9 cellular contexts compared by ENCODE assay signal in the genomic region with DNA sequence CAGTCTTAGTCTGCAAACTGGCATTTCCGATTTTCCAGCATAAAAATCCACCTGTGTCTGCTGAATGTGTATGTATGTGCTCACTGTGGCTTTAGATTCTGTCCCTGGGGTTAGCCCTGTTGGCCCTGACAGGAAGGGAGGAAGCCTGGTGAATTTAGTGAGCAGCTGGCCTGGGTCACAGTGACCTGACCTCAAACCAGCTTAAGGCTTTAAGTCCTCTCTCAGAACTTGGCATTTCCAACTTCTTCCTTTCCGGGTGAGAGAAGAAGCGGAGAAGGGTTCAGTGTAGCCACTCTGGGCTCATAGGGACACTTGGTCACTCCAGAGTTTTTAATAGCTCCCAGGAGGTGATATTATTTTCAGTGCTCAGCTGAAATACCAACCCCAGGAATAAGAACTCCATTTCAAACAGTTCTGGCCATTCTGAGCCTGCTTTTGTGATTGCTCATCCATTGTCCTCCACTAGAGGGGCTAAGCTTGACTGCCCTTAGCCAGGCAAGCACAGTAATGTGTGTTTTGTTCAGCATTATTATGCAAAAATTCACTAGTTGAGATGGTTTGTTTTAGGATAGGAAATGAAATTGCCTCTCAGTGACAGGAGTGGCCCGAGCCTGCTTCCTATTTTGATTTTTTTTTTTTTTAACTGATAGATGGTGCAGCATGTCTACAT. TPM values are rescaled to one million over a fixed set of nuclear protein-coding genes. Genes with fewer than 3 reads are reported as not detected.
A peak's percentile ranks its signal among the peaks of the same experiment; 100 is the strongest.
DNase-seq lines count a peak whose midpoint lies in the region; ATAC-seq, FAIRE-seq and TF ChIP-seq lines count a peak whose summit lies in the region.
"Had no signal": no experiment of that assay in that cellular context is flagged by ENCODE, and none has a peak within 500 bp of the region (broad histone marks: within the 10 kb centered on the region; RNA-seq: fewer than 3 reads in every experiment).

No MANE protein-coding gene starts in this region.

- ATAC-seq in HepG2: peak; percentile 35; the same call in 2 of the 3 replicates
- no peak for ATAC-seq in HG03565 (IDR thresholded peaks at IDR 0.05; ENCODE audit: unreplicated experiment)
- no peak for ATAC-seq in upper lobe of left lung (ENCODE audit: low FRiP score in 2 of 2)

- H3K9me3 ChIP-seq in HepG2 (ENCODE audit: low read length) (no peaks in the 10 kb centered on the region), upper lobe of left lung (no peaks in the 10 kb centered on the region)

- H3K27ac ChIP-seq in HepG2 (ENCODE audit: extremely low read length, insufficient read depth, low read length) (no peak overlapping the region), upper lobe of left lung (peak overlapping the region in 2 of 4 donors; percentile 28 to 58)

- intact Hi-C loops in HepG2 (cut with micrococcal nuclease; ENCODE audit: unreplicated experiment): no loop called here

- peaks cover 14 to 28% of the 10 kb centered on the region in 2 experiments for H3K36me3 ChIP-seq in HepG2 (replicated peaks in 1 of 2; ENCODE audit: control insufficient read depth in 1 of 2, insufficient read depth in 2 of 2, low read length in 2 of 2)
- H3K36me3 ChIP-seq in upper lobe of left lung: peaks cover 9 to 25% (median 18%) of the 10 kb centered on the region in 4 donors

- H2AFZ ChIP-seq in HepG2 (ENCODE audit: low read length): no peak overlapping the region

- TF ChIP-seq CTCF in D721Med (IDR thresholded peaks at IDR 0.05; ENCODE audit: insufficient read depth, missing control alignments) (peak; percentile 30), HepG2 (CRISPR knock-in tag; IDR thresholded peaks at IDR 0.05) (peak; percentile 17; the same call in 1 of the 2 replicates), upper lobe of left lung (IDR thresholded peaks at IDR 0.05) (peak in 1 of 6 experiments; percentile 20)

- BruUV-seq in HepG2 (replicated peaks; lab: Mats Ljungman, UMichigan): no TSS peak

- no peak overlapping the region for H3K4me2 ChIP-seq in HepG2 (ENCODE audit: low read depth, low read length)

- TF ChIP-seq POLR2A in HepG2 (IDR thresholded peaks at IDR 0.05; ENCODE audit: insufficient read depth in 1 of 2, low read depth in 2 of 2, low read length in 2 of 2) (no peak), upper lobe of left lung (IDR thresholded peaks at IDR 0.05) (no peak)

- POLR2A ChIA-PET in HepG2 (lab: Yijun Ruan, JAX): no interaction called here

- no peaks in the 10 kb centered on the region for H3K79me2 ChIP-seq in HepG2 (ENCODE audit: insufficient read depth, low read length)

- in situ Hi-C loops in KBM-7 (cut with MboI; ENCODE audit: low pct_unique_long_range_greater_than_20kb, low sequenced_read_pairs): loop anchor here (25.0 kb wide), 1 partner anchor 311 kb away; no protein-coding TSS in a partner anchor
- in situ Hi-C loops in HepG2 (cut with HindIII; ENCODE audit: extremely low pct_ligation_motif_present, low pct_unique_long_range_greater_than_20kb): loop anchor here (5.0 kb wide), 1 partner anchor 306 kb away; no protein-coding TSS in a partner anchor

- DNase-seq in D721Med (ENCODE audit: insufficient read length, low spot score) (no peak), KBM-7 (peak; percentile 29), astrocyte of the hippocampus (ENCODE audit: low read depth, low spot score) (peak; percentile 77), HepG2 (ENCODE audit: low spot score) (peak; percentile 37), upper lobe of left lung (no peak)
- DNase-seq in activated effector memory CD4-positive, alpha-beta T cell treated with anti-CD3 and anti-CD28 coated beads, Interleukin-2, amount 50 U/mL, for 16 hours: no peak
- no peak for DNase-seq in activated CD4-positive, alpha-beta T cell treated with anti-CD3 and anti-CD28 coated beads, Interleukin-2, amount 50 U/mL, for 1 hour

- TF ChIP-seq EP300 in HepG2 (IDR thresholded peaks at IDR 0.05; ENCODE audit: low read depth in 2 of 2, low read length in 2 of 2) (no peak), HepG2 (CRISPR knock-in tag; IDR thresholded peaks at IDR 0.05; ENCODE audit: borderline replicate concordance) (no peak), upper lobe of left lung (IDR thresholded peaks at IDR 0.05) (no peak)

- H3K4me3 ChIP-seq in HepG2 (replicated peaks in 1 of 3; ENCODE audit: insufficient read depth in 1 of 3, low read depth in 2 of 3, low read length in 3 of 3) (no peak overlapping the region), upper lobe of left lung (no peak overlapping the region)
- H3K4me3 ChIP-seq: skin epidermis had no signal

- H4K20me1 ChIP-seq in HepG2 (ENCODE audit: insufficient read depth, low read length): no peaks in the 10 kb centered on the region

- TF ChIP-seq RAD21 in HepG2 (CRISPR knock-in tag; IDR thresholded peaks at IDR 0.05): no peak

- H3K9ac ChIP-seq in HepG2 (ENCODE audit: insufficient read depth, low read depth, low read length): no peak overlapping the region

- no peaks in the 10 kb centered on the region; a peak in 1 of 5 replicates for H3K27me3 ChIP-seq in HepG2 (ENCODE audit: control insufficient read depth in 1 of 2, insufficient read depth in 2 of 2, low read length in 2 of 2)
- no peaks in the 10 kb centered on the region for H3K27me3 ChIP-seq in upper lobe of left lung

- CTCF ChIA-PET in HepG2 (lab: Yijun Ruan, JAX; ENCODE audit: low intra/inter-chr PET ratio, low total read pairs): no interaction called here

- 92% methylated on average over 4 of the region's 4 CpGs for WGBS in HepG2 (ENCODE audit: low lambda C conversion rate)
- WGBS in upper lobe of left lung, 2 donors: 46 to 47% methylated on average over 4 of the region's 4 CpGs

- H3K4me1 ChIP-seq in HepG2 (ENCODE audit: insufficient read depth, low read length): peaks cover 22% of the 10 kb centered on the region
- H3K4me1 ChIP-seq in upper lobe of left lung: peaks cover 26 to 50% (median 40%) of the 10 kb centered on the region in 4 donors

- no peak for FAIRE-seq in D721Med (lab: Jason Lieb, UNC)
- peak; percentile 68 for FAIRE-seq in HepG2 (lab: Jason Lieb, UNC)

TF ChIP-seq in HepG2, 621 proteins besides CTCF, POLR2A, EP300 and RAD21 (continues in another document):
- TF ChIP-seq GATAD1 (CRISPR knock-in tag; IDR thresholded peaks at IDR 0.05) (no peak), ZNF10 (CRISPR knock-in tag; IDR thresholded peaks at IDR 0.05; ENCODE audit: borderline replicate concordance, low read depth) (no peak)

RNA-seq across cellular contexts. Expression of a gene that starts 2.5 kb away (rescaled TPM):
- total RNA-seq in HepG2 (2016; rRNA removed; fragmentation: Illumina TruSeq; extraction: Trizol) (2.1 and 5.1 TPM in 2 replicates), upper lobe of left lung (10 to 100 TPM; 11.5 to 59.9 (median 36.6) TPM)
- total RNA-seq in HepG2 (2016; cell fraction: cytosol; rRNA removed; fragmentation: Illumina TruSeq; extraction: Trizol; ENCODE audit: low read depth): 0.71 and 0.81 TPM in 2 replicates
- 1.9 and 5.7 TPM in 2 replicates for total RNA-seq in HepG2 (2016; cell fraction: insoluble cytoplasmic fraction; rRNA removed; fragmentation: Illumina TruSeq; extraction: Trizol)
- 1.1 TPM in 2 replicates for total RNA-seq in HepG2 (2016; cell fraction: membrane; rRNA removed; fragmentation: Illumina TruSeq; extraction: Trizol)
- 4.8 and 6.4 TPM in 2 replicates for total RNA-seq in HepG2 (2016; cell fraction: nucleus; rRNA removed; fragmentation: Illumina TruSeq; extraction: Trizol)
- 1.4 and 2.0 TPM in 2 replicates for polyA plus RNA-seq in HepG2 (2011; rRNA removed)
- polyA plus RNA-seq in HepG2 (2011; cell fraction: cytosol; rRNA removed): 1.3 and 1.9 TPM in 2 replicates
- 0.76 and 0.92 TPM in 2 replicates for polyA plus RNA-seq in HepG2 (2011; cell fraction: nucleus; rRNA removed)
- 0.63 and 1.3 TPM in 2 replicates for polyA plus RNA-seq in HepG2 (2012)
- 0.66 and 0.72 TPM in 2 replicates for polyA plus RNA-seq in HepG2 (2016; cell fraction: cytosol; fragmentation: Illumina TruSeq; extraction: Trizol; ENCODE audit: low read depth)
- 2.1 and 2.5 TPM in 2 replicates for polyA plus RNA-seq in HepG2 (2016; cell fraction: insoluble cytoplasmic fraction; fragmentation: Illumina TruSeq; extraction: Trizol; ENCODE audit: low read depth)
- polyA plus RNA-seq in HepG2 (2016; cell fraction: membrane; fragmentation: Illumina TruSeq; extraction: Trizol; ENCODE audit: low read depth): 0.92 and 1.4 TPM in 2 replicates
- polyA plus RNA-seq in HepG2 (2016; cell fraction: nucleus; fragmentation: Illumina TruSeq; extraction: Trizol; ENCODE audit: insufficient read depth, low read depth): 8.2 and 9.1 TPM in 2 replicates
- 0.37 and 3.1 TPM in 2 replicates for polyA minus RNA-seq in HepG2 (2011; rRNA and poly(A)+ RNA removed; ENCODE audit: low replicate concordance)
- polyA minus RNA-seq in HepG2 (2011; cell fraction: cytosol; rRNA and poly(A)+ RNA removed): 0.40 and 0.88 TPM in 2 replicates
- 0.77 and 1.1 TPM in 2 replicates for polyA minus RNA-seq in HepG2 (2011; cell fraction: nucleus; rRNA and poly(A)+ RNA removed)

RNA-seq across cellular contexts. Expression of a gene that starts 47.6 kb away (rescaled TPM):
- total RNA-seq in HepG2 (2016; rRNA removed; fragmentation: Illumina TruSeq; extraction: Trizol): 20.8 and 28.9 TPM in 2 replicates
- 2.6 and 3.3 TPM in 2 replicates for total RNA-seq in HepG2 (2016; cell fraction: cytosol; rRNA removed; fragmentation: Illumina TruSeq; extraction: Trizol; ENCODE audit: low read depth)
- 21.2 and 27.9 TPM in 2 replicates for total RNA-seq in HepG2 (2016; cell fraction: insoluble cytoplasmic fraction; rRNA removed; fragmentation: Illumina TruSeq; extraction: Trizol)
- total RNA-seq in HepG2 (2016; cell fraction: membrane; rRNA removed; fragmentation: Illumina TruSeq; extraction: Trizol): 9.1 and 10.1 TPM in 2 replicates
- 17.6 and 20.7 TPM in 2 replicates for total RNA-seq in HepG2 (2016; cell fraction: nucleus; rRNA removed; fragmentation: Illumina TruSeq; extraction: Trizol)
- 31.8 and 33.4 TPM in 2 replicates for polyA plus RNA-seq in HepG2 (2011; rRNA removed)
- 23.7 and 24.9 TPM in 2 replicates for polyA plus RNA-seq in HepG2 (2011; cell fraction: cytosol; rRNA removed)
- polyA plus RNA-seq in HepG2 (2011; cell fraction: nucleus; rRNA removed): 27.2 and 33.2 TPM in 2 replicates
- polyA plus RNA-seq in HepG2 (2012): 17.6 and 21.9 TPM in 2 replicates
- polyA plus RNA-seq in HepG2 (2016; cell fraction: cytosol; fragmentation: Illumina TruSeq; extraction: Trizol; ENCODE audit: low read depth): 0.47 and 0.53 TPM in 2 replicates
- polyA plus RNA-seq in HepG2 (2016; cell fraction: insoluble cytoplasmic fraction; fragmentation: Illumina TruSeq; extraction: Trizol; ENCODE audit: low read depth): 22.0 and 23.3 TPM in 2 replicates
- polyA plus RNA-seq in HepG2 (2016; cell fraction: membrane; fragmentation: Illumina TruSeq; extraction: Trizol; ENCODE audit: low read depth): 3.1 and 4.1 TPM in 2 replicates
- 21.7 and 22.1 TPM in 2 replicates for polyA plus RNA-seq in HepG2 (2016; cell fraction: nucleus; fragmentation: Illumina TruSeq; extraction: Trizol; ENCODE audit: insufficient read depth, low read depth)
- polyA minus RNA-seq in HepG2 (2011; rRNA and poly(A)+ RNA removed; ENCODE audit: low replicate concordance): 188 and 239 TPM in 2 replicates
- polyA minus RNA-seq in HepG2 (2011; cell fraction: cytosol; rRNA and poly(A)+ RNA removed): 49.5 and 56.5 TPM in 2 replicates
- polyA minus RNA-seq in HepG2 (2011; cell fraction: nucleus; rRNA and poly(A)+ RNA removed): 32.8 and 43.5 TPM in 2 replicates
- 10 to 100 TPM; 31.4 to 85.5 (median 64.0) TPM for total RNA-seq in upper lobe of left lung

Comparison
In these comparisons a context has a peak if more than half of its experiments do, and no peak if none do; other contexts are left out.
1. DNase-seq: peak in KBM-7 (single experiment), astrocyte of the hippocampus (single experiment) and HepG2 (single experiment); none in D721Med (single experiment), upper lobe of left lung (0 of 2), activated effector memory CD4-positive, alpha-beta T cell treated with anti-CD3 and anti-CD28 coated beads, Interleukin-2, amount 50 U/mL, for 16 hours (single experiment) and activated CD4-positive, alpha-beta T cell treated with anti-CD3 and anti-CD28 coated beads, Interleukin-2, amount 50 U/mL, for 1 hour (single experiment).